ENCODE assay signal across 21 cellular contexts in the genomic region with DNA sequence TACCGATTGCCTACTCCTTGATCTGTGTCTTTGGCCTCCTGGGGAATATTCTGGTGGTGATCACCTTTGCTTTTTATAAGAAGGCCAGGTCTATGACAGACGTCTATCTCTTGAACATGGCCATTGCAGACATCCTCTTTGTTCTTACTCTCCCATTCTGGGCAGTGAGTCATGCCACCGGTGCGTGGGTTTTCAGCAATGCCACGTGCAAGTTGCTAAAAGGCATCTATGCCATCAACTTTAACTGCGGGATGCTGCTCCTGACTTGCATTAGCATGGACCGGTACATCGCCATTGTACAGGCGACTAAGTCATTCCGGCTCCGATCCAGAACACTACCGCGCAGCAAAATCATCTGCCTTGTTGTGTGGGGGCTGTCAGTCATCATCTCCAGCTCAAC. TPM values are rescaled to one million over a fixed set of nuclear protein-coding genes. Genes with fewer than 3 reads are reported as not detected.
A peak's percentile ranks its signal among the peaks of the same experiment; 100 is the strongest.
DNase-seq lines count a peak whose midpoint lies in the region; ATAC-seq and TF ChIP-seq lines count a peak whose summit lies in the region.
"Had no signal": no experiment of that assay in that cellular context is flagged by ENCODE, and none has a peak within 500 bp of the region (broad histone marks: within the 10 kb centered on the region; RNA-seq: fewer than 3 reads in every experiment).

No MANE protein-coding gene starts in this region.

- intact Hi-C loops in activated T-helper 1 cell treated with anti-CD3 and anti-CD28 coated beads, Interleukin-12 subunit alpha, Interleukin-12 subunit beta, Interleukin-2, Interleukin-4 antibody, amounts not matched to agents 30 ng/mL and 10 ng/mL and 1 ng/mL, durations not matched to agents 14 hours and 24 hours and 36 hours (cut with micrococcal nuclease) = no loop called here

- H3K27ac Mint-ChIP-seq in activated CD4-positive, alpha-beta memory T cell treated with anti-CD3 and anti-CD28 coated beads, Interleukin-2, amount 10 ng/mL, durations not matched to agents 7 days and 5 days = peak overlapping the region; percentile 41
- H3K27ac Mint-ChIP-seq in stimulated activated effector memory CD8-positive, alpha-beta T cell treated with anti-CD3 and anti-CD28 coated beads, Interleukin-12 subunit alpha, Interleukin-12 subunit beta, amount 100 ng/mL, for 72 hours = peak overlapping the region; percentile 32
- no peak overlapping the region for H3K27ac Mint-ChIP-seq in activated T-helper 1 cell treated with anti-CD3 and anti-CD28 coated beads, Interleukin-12 subunit alpha, Interleukin-12 subunit beta, Interleukin-2, Interleukin-4 antibody, amounts not matched to agents 30 ng/mL and 10 ng/mL and 1 ng/mL, durations not matched to agents 14 hours and 24 hours and 36 hours

- no peaks in the 10 kb centered on the region for H3K9me3 ChIP-seq in hepatocyte (ENCODE audit: low read depth)
- H3K9me3 ChIP-seq: A549, BLaER1 had no signal

- POLR2A ChIA-PET in activated CD4-positive, alpha-beta memory T cell treated with anti-CD3 and anti-CD28 coated beads, Interleukin-2, amount 10 ng/mL, durations not matched to agents 7 days and 5 days (lab: Charles Lee) = interaction anchor here (0.9 kb wide), 1 partner anchor 13 kb away, joined by 4 read pairs; the partner anchor contains the start of gene CCR6

- no peak overlapping the region for H3K4me3 ChIP-seq in hepatocyte
- H3K4me3 ChIP-seq: A549, BLaER1 had no signal

- H3K27ac ChIP-seq in hepatocyte = no peak overlapping the region
- H3K27ac ChIP-seq: A549, BLaER1 had no signal

- H3K27me3 ChIP-seq in hepatocyte = no peaks in the 10 kb centered on the region
- H3K27me3 ChIP-seq: BLaER1 had no signal

- no peak for TF ChIP-seq CTCF in hepatocyte (IDR thresholded peaks at IDR 0.05; ENCODE audit: poor library complexity)

- no peaks in the 10 kb centered on the region for H3K79me2 ChIP-seq in hepatocyte

- no peaks in the 10 kb centered on the region for H3K9me2 ChIP-seq in hepatocyte (replicated peaks; ENCODE audit: insufficient read depth)

- no peak overlapping the region for H3K4me3 Mint-ChIP-seq in activated CD4-positive, alpha-beta memory T cell treated with anti-CD3 and anti-CD28 coated beads, Interleukin-2, amount 10 ng/mL, durations not matched to agents 7 days and 5 days
- peak overlapping the region; percentile 40 for H3K4me3 Mint-ChIP-seq in stimulated activated effector memory CD8-positive, alpha-beta T cell treated with anti-CD3 and anti-CD28 coated beads, Interleukin-12 subunit alpha, Interleukin-12 subunit beta, amount 100 ng/mL, for 72 hours
- no peak overlapping the region for H3K4me3 Mint-ChIP-seq in activated T-helper 1 cell treated with anti-CD3 and anti-CD28 coated beads, Interleukin-12 subunit alpha, Interleukin-12 subunit beta, Interleukin-2, Interleukin-4 antibody, amounts not matched to agents 30 ng/mL and 10 ng/mL and 1 ng/mL, durations not matched to agents 14 hours and 24 hours and 36 hours
- H3K4me3 Mint-ChIP-seq: CD8-positive, alpha-beta T cell had no signal

- H3K36me3 ChIP-seq in hepatocyte (replicated peaks; ENCODE audit: insufficient read depth, low read depth) = no peaks in the 10 kb centered on the region
- H3K36me3 ChIP-seq: BLaER1 had no signal

- H3K36me3 Mint-ChIP-seq in activated CD4-positive, alpha-beta memory T cell treated with anti-CD3 and anti-CD28 coated beads, Interleukin-2, amount 10 ng/mL, durations not matched to agents 7 days and 5 days (ENCODE audit: low read depth) = peaks cover 48% of the 10 kb centered on the region
- peaks cover 67% of the 10 kb centered on the region for H3K36me3 Mint-ChIP-seq in stimulated activated effector memory CD8-positive, alpha-beta T cell treated with anti-CD3 and anti-CD28 coated beads, Interleukin-12 subunit alpha, Interleukin-12 subunit beta, amount 100 ng/mL, for 72 hours
- no peaks in the 10 kb centered on the region for H3K36me3 Mint-ChIP-seq in activated T-helper 1 cell treated with anti-CD3 and anti-CD28 coated beads, Interleukin-12 subunit alpha, Interleukin-12 subunit beta, Interleukin-2, Interleukin-4 antibody, amounts not matched to agents 30 ng/mL and 10 ng/mL and 1 ng/mL, durations not matched to agents 14 hours and 24 hours and 36 hours (ENCODE audit: low read depth)

- no peak overlapping the region for H3K4me2 ChIP-seq in hepatocyte
- H3K4me2 ChIP-seq: A549, BLaER1 had no signal

- ATAC-seq in stimulated activated effector memory CD8-positive, alpha-beta T cell treated with anti-CD3 and anti-CD28 coated beads, Interleukin-12 subunit alpha, Interleukin-12 subunit beta, amount 100 ng/mL, for 72 hours = peak; percentile 63
- ATAC-seq: A549; CD8-positive, alpha-beta T cell; PC-3 had no signal

- H4K20me1 ChIP-seq in hepatocyte (ENCODE audit: insufficient read depth, poor library complexity, severe bottlenecking) = no peaks in the 10 kb centered on the region
- H4K20me1 ChIP-seq: BLaER1 had no signal

- peak; percentile 51 for DNase-seq in activated CD8-positive, alpha-beta memory T cell treated with anti-CD3 and anti-CD28 coated beads for 24 hours
- DNase-seq in activated CD8-positive, alpha-beta memory T cell treated with anti-CD3 and anti-CD28 coated beads, Interleukin-2, amount 50 U/mL, for 4 hours = no peak
- DNase-seq in COLO829 (ENCODE audit: low spot score) (peak; percentile 29), NCI-H187 (lab: John Stamatoyannopoulos, UW) (no peak), hepatocyte (ENCODE audit: low spot score) (no peak)
- no peak for DNase-seq in activated CD4-positive, alpha-beta memory T cell treated with anti-CD3 and anti-CD28 coated beads, Interleukin-2, amount 10 ng/mL, durations not matched to agents 7 days and 5 days
- DNase-seq in stimulated activated effector memory CD8-positive, alpha-beta T cell treated with anti-CD3 and anti-CD28 coated beads, Interleukin-12 subunit alpha, Interleukin-12 subunit beta, amount 100 ng/mL, for 72 hours (ENCODE audit: low spot score in 2 of 2) = no peak
- no peak for DNase-seq in activated T-helper 1 cell treated with anti-CD3 and anti-CD28 coated beads, Interleukin-12 subunit alpha, Interleukin-12 subunit beta, Interleukin-2, Interleukin-4 antibody, amounts not matched to agents 30 ng/mL and 10 ng/mL and 1 ng/mL, durations not matched to agents 14 hours and 24 hours and 36 hours (ENCODE audit: low spot score)
- DNase-seq: CD8-positive, alpha-beta T cell; DMS79; KBM-7; NCI-H1417 treated with DMSO at 0.1 percent for 48 hours; NCI-H1930; NCI-H226; NCI-H82; PC-3; RPMI8226; SHP77 treated with DMSO at 0.1 percent for 48 hours had no signal

- H3K27me3 Mint-ChIP-seq in activated CD4-positive, alpha-beta memory T cell treated with anti-CD3 and anti-CD28 coated beads, Interleukin-2, amount 10 ng/mL, durations not matched to agents 7 days and 5 days = no peaks in the 10 kb centered on the region
- peaks cover 13% of the 10 kb centered on the region for H3K27me3 Mint-ChIP-seq in activated T-helper 1 cell treated with anti-CD3 and anti-CD28 coated beads, Interleukin-12 subunit alpha, Interleukin-12 subunit beta, Interleukin-2, Interleukin-4 antibody, amounts not matched to agents 30 ng/mL and 10 ng/mL and 1 ng/mL, durations not matched to agents 14 hours and 24 hours and 36 hours (ENCODE audit: insufficient read depth)

- H3K9me3 Mint-ChIP-seq in activated CD4-positive, alpha-beta memory T cell treated with anti-CD3 and anti-CD28 coated beads, Interleukin-2, amount 10 ng/mL, durations not matched to agents 7 days and 5 days = no peaks in the 10 kb centered on the region
- H3K9me3 Mint-ChIP-seq in stimulated activated effector memory CD8-positive, alpha-beta T cell treated with anti-CD3 and anti-CD28 coated beads, Interleukin-12 subunit alpha, Interleukin-12 subunit beta, amount 100 ng/mL, for 72 hours = no peaks in the 10 kb centered on the region
- no peaks in the 10 kb centered on the region for H3K9me3 Mint-ChIP-seq in activated T-helper 1 cell treated with anti-CD3 and anti-CD28 coated beads, Interleukin-12 subunit alpha, Interleukin-12 subunit beta, Interleukin-2, Interleukin-4 antibody, amounts not matched to agents 30 ng/mL and 10 ng/mL and 1 ng/mL, durations not matched to agents 14 hours and 24 hours and 36 hours
- H3K9me3 Mint-ChIP-seq: CD8-positive, alpha-beta T cell had no signal

- H3K4me1 ChIP-seq in hepatocyte (ENCODE audit: insufficient read depth) = peaks cover 18% of the 10 kb centered on the region
- H3K4me1 ChIP-seq: A549, BLaER1 had no signal

- no peak overlapping the region for H2AFZ ChIP-seq in hepatocyte

- WGBS in hepatocyte (ENCODE audit: low lambda C conversion rate, missing lambda C conversion rate) = 93% methylated on average over 13 of the region's 13 CpGs

- H3K4me1 Mint-ChIP-seq in activated CD4-positive, alpha-beta memory T cell treated with anti-CD3 and anti-CD28 coated beads, Interleukin-2, amount 10 ng/mL, durations not matched to agents 7 days and 5 days = peaks cover 32% of the 10 kb centered on the region
- peaks cover 60% of the 10 kb centered on the region for H3K4me1 Mint-ChIP-seq in stimulated activated effector memory CD8-positive, alpha-beta T cell treated with anti-CD3 and anti-CD28 coated beads, Interleukin-12 subunit alpha, Interleukin-12 subunit beta, amount 100 ng/mL, for 72 hours
- H3K4me1 Mint-ChIP-seq in activated T-helper 1 cell treated with anti-CD3 and anti-CD28 coated beads, Interleukin-12 subunit alpha, Interleukin-12 subunit beta, Interleukin-2, Interleukin-4 antibody, amounts not matched to agents 30 ng/mL and 10 ng/mL and 1 ng/mL, durations not matched to agents 14 hours and 24 hours and 36 hours (ENCODE audit: low read depth) = no peaks in the 10 kb centered on the region

- CTCF ChIA-PET in activated CD4-positive, alpha-beta memory T cell treated with anti-CD3 and anti-CD28 coated beads, Interleukin-2, amount 10 ng/mL, durations not matched to agents 7 days and 5 days (lab: Charles Lee) = interaction anchor here (2.5 to 4.0 kb wide), 2 partner anchors 13 to 147 kb away, joined by 7 to 19 read pairs; partner anchors contain the start of gene CCR6

RNA-seq across cellular contexts. Expression of gene CCR6, which starts 13.5 kb away (rescaled TPM):
- total RNA-seq in activated CD4-positive, alpha-beta memory T cell treated with anti-CD3 and anti-CD28 coated beads, Interleukin-2, amount 10 ng/mL, durations not matched to agents 7 days and 5 days = 10 to 100 TPM; 20.0 to 20.3 TPM
- total RNA-seq in hepatocyte = 2.0 and 2.6 TPM in 2 replicates
- 0.70 and 1.7 TPM in 2 replicates for polyA plus RNA-seq in hepatocyte
- not detected in 2 replicates for total RNA-seq in activated T-helper 1 cell treated with anti-CD3 and anti-CD28 coated beads, Interleukin-12 subunit alpha, Interleukin-12 subunit beta, Interleukin-2, Interleukin-4 antibody, amounts not matched to agents 30 ng/mL and 10 ng/mL and 1 ng/mL, durations not matched to agents 14 hours and 24 hours and 36 hours
- total RNA-seq: H1, PC-3 had no signal

RNA-seq across cellular contexts. Expression of gene GPR31, which starts 21.4 kb away (rescaled TPM):
- total RNA-seq in activated CD4-positive, alpha-beta memory T cell treated with anti-CD3 and anti-CD28 coated beads, Interleukin-2, amount 10 ng/mL, durations not matched to agents 7 days and 5 days = not detected
- not detected in 2 replicates for total RNA-seq in hepatocyte
- polyA plus RNA-seq in hepatocyte = not detected in 2 replicates
- total RNA-seq in activated T-helper 1 cell treated with anti-CD3 and anti-CD28 coated beads, Interleukin-12 subunit alpha, Interleukin-12 subunit beta, Interleukin-2, Interleukin-4 antibody, amounts not matched to agents 30 ng/mL and 10 ng/mL and 1 ng/mL, durations not matched to agents 14 hours and 24 hours and 36 hours = not detected in 2 replicates
- total RNA-seq: CD8-positive, alpha-beta T cell; H1; PC-3 had no signal
- polyA plus RNA-seq: A549, H1 had no signal

Comparison
In these comparisons a context has a peak if more than half of its experiments do, and no peak if none do; other contexts are left out.
1. DNase-seq: peak in activated CD8-positive, alpha-beta memory T cell treated with anti-CD3 and anti-CD28 coated beads for 24 hours (single experiment) and COLO829 (single experiment); none in activated CD8-positive, alpha-beta memory T cell treated with anti-CD3 and anti-CD28 coated beads, Interleukin-2, amount 50 U/mL, for 4 hours (single experiment), activated CD4-positive, alpha-beta memory T cell treated with anti-CD3 and anti-CD28 coated beads, Interleukin-2, amount 10 ng/mL, durations not matched to agents 7 days and 5 days (single experiment), stimulated activated effector memory CD8-positive, alpha-beta T cell treated with anti-CD3 and anti-CD28 coated beads, Interleukin-12 subunit alpha, Interleukin-12 subunit beta, amount 100 ng/mL, for 72 hours (0 of 2), NCI-H187 (0 of 2), hepatocyte (single experiment) and activated T-helper 1 cell treated with anti-CD3 and anti-CD28 coated beads, Interleukin-12 subunit alpha, Interleukin-12 subunit beta, Interleukin-2, Interleukin-4 antibody, amounts not matched to agents 30 ng/mL and 10 ng/mL and 1 ng/mL, durations not matched to agents 14 hours and 24 hours and 36 hours (single experiment).